In genomic region chr7:95433952-95434351, GRCh38 we compare ENCODE assay signal across 8 cellular contexts. TPM values are rescaled to one million over a fixed set of nuclear protein-coding genes. Genes with fewer than 3 reads are reported as not detected.
DNase-seq lines count a peak whose midpoint lies in the region; ATAC-seq and TF ChIP-seq lines count a peak whose summit lies in the region.

No MANE protein-coding gene starts in this region.

- peaks cover 12% of the 10 kb centered on the region for H3K27me3 Mint-ChIP-seq in activated T-cell treated with anti-CD3 and anti-CD28 coated beads, Interleukin-2, amount 50 U/mL, for 24 hours

- H3K9me3 ChIP-seq in lower lobe of right lung (no peaks in the 10 kb centered on the region), thymus (ENCODE audit: control insufficient read depth) (no peaks in the 10 kb centered on the region)

- no peaks in the 10 kb centered on the region for H3K36me3 ChIP-seq in brain microvascular endothelial cell (replicated peaks)
- peaks cover 7% of the 10 kb centered on the region for H3K36me3 ChIP-seq in lower lobe of right lung
- no peaks in the 10 kb centered on the region for H3K36me3 ChIP-seq in thymus (ENCODE audit: control insufficient read depth, insufficient read depth)

- DNase-seq in activated T-cell treated with anti-CD3 and anti-CD28 coated beads, Interleukin-2, amount 50 U/mL, for 24 hours = no peak
- DNase-seq in activated T-cell treated with anti-CD3 and anti-CD28 coated beads for 4 hours (no peak), brain microvascular endothelial cell (no peak), lower lobe of right lung (no peak), NCI-H146 (lab: John Stamatoyannopoulos, UW) (no peak), DMS153 treated with DMSO at 0.1 percent for 48 hours (lab: John Stamatoyannopoulos, UW; ENCODE audit: unreplicated experiment) (no peak)

- peaks cover 48% of the 10 kb centered on the region for H3K4me1 ChIP-seq in lower lobe of right lung
- peaks cover 6% of the 10 kb centered on the region for H3K4me1 ChIP-seq in thymus (ENCODE audit: control insufficient read depth, insufficient read depth, low read length)

- H3K4me3 ChIP-seq in brain microvascular endothelial cell (ENCODE audit: low read depth, low read length) = peak overlapping the region; percentile 68
- H3K4me3 ChIP-seq in lower lobe of right lung = peak overlapping the region; percentile 85
- peak overlapping the region; percentile 83 for H3K4me3 ChIP-seq in thymus (ENCODE audit: low read length)

- in situ Hi-C loops in brain microvascular endothelial cell (cut with HindIII; ENCODE audit: low pct_ligation_motif_present, low sequenced_read_pairs) = no loop called here

- WGBS in thymus = 89% methylated on average over 5 of the region's 5 CpGs

- no peak for ATAC-seq in lower lobe of right lung
- ATAC-seq in HG02885 (IDR thresholded peaks at IDR 0.05; ENCODE audit: poor library complexity, unreplicated experiment) = no peak

- no peak for TF ChIP-seq CTCF in brain microvascular endothelial cell (IDR thresholded peaks at IDR 0.05; ENCODE audit: low read depth, low read length, missing control alignments)
- TF ChIP-seq CTCF in lower lobe of right lung (IDR thresholded peaks at IDR 0.05) = no peak

- H3K4me1 Mint-ChIP-seq in activated T-cell treated with anti-CD3 and anti-CD28 coated beads, Interleukin-2, amount 50 U/mL, for 24 hours (ENCODE audit: low read depth) = peaks cover 14% of the 10 kb centered on the region

- H3K27ac ChIP-seq in brain microvascular endothelial cell = peak overlapping the region; percentile 97
- H3K27ac ChIP-seq in lower lobe of right lung = peak overlapping the region; percentile 97
- no peak overlapping the region for H3K27ac ChIP-seq in thymus (ENCODE audit: low read depth)

- H3K27ac Mint-ChIP-seq in activated T-cell treated with anti-CD3 and anti-CD28 coated beads, Interleukin-2, amount 50 U/mL, for 24 hours = no peak overlapping the region

- H3K27me3 ChIP-seq in brain microvascular endothelial cell (replicated peaks) = no peaks in the 10 kb centered on the region
- H3K27me3 ChIP-seq in lower lobe of right lung (ENCODE audit: low read depth) = no peaks in the 10 kb centered on the region
- H3K27me3 ChIP-seq in thymus (ENCODE audit: control insufficient read depth, insufficient read depth) = no peaks in the 10 kb centered on the region

- H3K4me3 Mint-ChIP-seq in activated T-cell treated with anti-CD3 and anti-CD28 coated beads, Interleukin-2, amount 50 U/mL, for 24 hours = peak overlapping the region; percentile 77

- no peaks in the 10 kb centered on the region for H3K36me3 Mint-ChIP-seq in activated T-cell treated with anti-CD3 and anti-CD28 coated beads, Interleukin-2, amount 50 U/mL, for 24 hours (ENCODE audit: low read depth)

- intact Hi-C loops in lower lobe of right lung (cut with DNase I) = no loop called here

- H3K9me3 Mint-ChIP-seq in activated T-cell treated with anti-CD3 and anti-CD28 coated beads, Interleukin-2, amount 50 U/mL, for 24 hours = no peaks in the 10 kb centered on the region

RNA-seq across cellular contexts. Expression of gene PON2, which starts 0.9 kb away (rescaled TPM):
- 168 TPM for total RNA-seq in lower lobe of right lung
- 59.0 TPM for polyA plus RNA-seq in thymus

RNA-seq across cellular contexts. Expression of gene PON3, which starts 37.8 kb away (rescaled TPM):
- total RNA-seq in lower lobe of right lung = 25.6 TPM
- 5.5 TPM for polyA plus RNA-seq in thymus

RNA-seq across cellular contexts. Expression of gene ASB4, which starts 51.8 kb away (rescaled TPM):
- 0.50 TPM for total RNA-seq in lower lobe of right lung
- 0.98 TPM for polyA plus RNA-seq in thymus
